1 cellular context compared by ENCODE assay signal in the genomic region with DNA sequence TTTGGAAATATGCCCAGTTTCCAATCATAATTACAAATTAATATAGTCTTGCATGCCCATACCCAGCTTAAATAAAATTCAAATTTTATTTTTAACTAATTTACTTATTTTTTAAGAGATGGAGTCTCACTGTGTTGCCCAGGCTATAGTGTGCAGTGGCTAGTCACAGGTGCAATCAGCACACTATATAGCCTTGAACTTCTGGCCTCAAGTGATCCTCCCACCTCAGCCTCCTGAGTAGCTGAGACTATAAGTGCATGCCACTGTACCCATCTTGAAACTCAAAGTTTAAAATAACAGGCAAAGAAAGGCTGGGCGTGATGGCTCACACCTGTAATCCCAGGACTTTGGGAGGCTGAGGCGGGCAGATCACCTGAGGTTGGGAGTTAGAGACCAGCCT.
TF ChIP-seq lines count a peak whose summit lies in the region.

No MANE protein-coding gene starts in this region.

TF ChIP-seq in HepG2, 621 proteins besides CTCF, POLR2A, EP300 and RAD21:
- TF ChIP-seq RARA (CRISPR knock-in tag; IDR thresholded peaks at IDR 0.05) (peak; percentile 16; the same call in 1 of the 2 replicates), ZNF3 (CRISPR knock-in tag; IDR thresholded peaks at IDR 0.05) (peak; percentile 88), ETV6 (CRISPR knock-in tag; conservative IDR thresholded peaks at IDR 0.05) (no peak), ZNF7 (CRISPR knock-in tag; IDR thresholded peaks at IDR 0.05) (no peak), ZNF121 (CRISPR knock-in tag; IDR thresholded peaks at IDR 0.05) (peak; percentile 94), MXI1 (IDR thresholded peaks at IDR 0.05; ENCODE audit: borderline replicate concordance, low read depth, low read length) (no peak), TAF15 (IDR thresholded peaks at IDR 0.05; ENCODE audit: low read depth, low read length, poor library complexity, severe bottlenecking) (no peak), ZNF879 (CRISPR knock-in tag; IDR thresholded peaks at IDR 0.05) (no peak), HES4 (CRISPR knock-in tag; IDR thresholded peaks at IDR 0.05; ENCODE audit: borderline replicate concordance) (no peak)
- TF ChIP-seq, protein P1, sequence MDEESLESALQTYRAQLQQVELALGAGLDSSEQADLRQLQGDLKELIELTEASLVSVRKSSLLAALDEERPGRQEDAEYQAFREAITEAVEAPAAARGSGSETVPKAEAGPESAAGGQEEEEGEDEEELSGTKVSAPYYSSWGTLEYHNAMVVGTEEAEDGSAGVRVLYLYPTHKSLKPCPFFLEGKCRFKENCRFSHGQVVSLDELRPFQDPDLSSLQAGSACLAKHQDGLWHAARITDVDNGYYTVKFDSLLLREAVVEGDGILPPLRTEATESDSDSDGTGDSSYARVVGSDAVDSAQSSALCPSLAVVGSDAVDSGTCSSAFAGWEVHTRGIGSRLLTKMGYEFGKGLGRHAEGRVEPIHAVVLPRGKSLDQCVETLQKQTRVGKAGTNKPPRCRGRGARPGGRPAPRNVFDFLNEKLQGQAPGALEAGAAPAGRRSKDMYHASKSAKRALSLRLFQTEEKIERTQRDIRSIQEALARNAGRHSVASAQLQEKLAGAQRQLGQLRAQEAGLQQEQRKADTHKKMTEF (CRISPR knock-in tag; IDR thresholded peaks at IDR 0.05) = 0 out of 2 replicates have a peak, but pooled peaks have one; percentile 15
- TF ChIP-seq, protein P2, sequence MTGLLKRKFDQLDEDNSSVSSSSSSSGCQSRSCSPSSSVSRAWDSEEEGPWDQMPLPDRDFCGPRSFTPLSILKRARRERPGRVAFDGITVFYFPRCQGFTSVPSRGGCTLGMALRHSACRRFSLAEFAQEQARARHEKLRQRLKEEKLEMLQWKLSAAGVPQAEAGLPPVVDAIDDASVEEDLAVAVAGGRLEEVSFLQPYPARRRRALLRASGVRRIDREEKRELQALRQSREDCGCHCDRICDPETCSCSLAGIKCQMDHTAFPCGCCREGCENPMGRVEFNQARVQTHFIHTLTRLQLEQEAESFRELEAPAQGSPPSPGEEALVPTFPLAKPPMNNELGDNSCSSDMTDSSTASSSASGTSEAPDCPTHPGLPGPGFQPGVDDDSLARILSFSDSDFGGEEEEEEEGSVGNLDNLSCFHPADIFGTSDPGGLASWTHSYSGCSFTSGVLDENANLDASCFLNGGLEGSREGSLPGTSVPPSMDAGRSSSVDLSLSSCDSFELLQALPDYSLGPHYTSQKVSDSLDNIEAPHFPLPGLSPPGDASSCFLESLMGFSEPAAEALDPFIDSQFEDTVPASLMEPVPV (CRISPR knock-in tag; IDR thresholded peaks at IDR 0.05) = no peak
- TF ChIP-seq, protein P3, sequence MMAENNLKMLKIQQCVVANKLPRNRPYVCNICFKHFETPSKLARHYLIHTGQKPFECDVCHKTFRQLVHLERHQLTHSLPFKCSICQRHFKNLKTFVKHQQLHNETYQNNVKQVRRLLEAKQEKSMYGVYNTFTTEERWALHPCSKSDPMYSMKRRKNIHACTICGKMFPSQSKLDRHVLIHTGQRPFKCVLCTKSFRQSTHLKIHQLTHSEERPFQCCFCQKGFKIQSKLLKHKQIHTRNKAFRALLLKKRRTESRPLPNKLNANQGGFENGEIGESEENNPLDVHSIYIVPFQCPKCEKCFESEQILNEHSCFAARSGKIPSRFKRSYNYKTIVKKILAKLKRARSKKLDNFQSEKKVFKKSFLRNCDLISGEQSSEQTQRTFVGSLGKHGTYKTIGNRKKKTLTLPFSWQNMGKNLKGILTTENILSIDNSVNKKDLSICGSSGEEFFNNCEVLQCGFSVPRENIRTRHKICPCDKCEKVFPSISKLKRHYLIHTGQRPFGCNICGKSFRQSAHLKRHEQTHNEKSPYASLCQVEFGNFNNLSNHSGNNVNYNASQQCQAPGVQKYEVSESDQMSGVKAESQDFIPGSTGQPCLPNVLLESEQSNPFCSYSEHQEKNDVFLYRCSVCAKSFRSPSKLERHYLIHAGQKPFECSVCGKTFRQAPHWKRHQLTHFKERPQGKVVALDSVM (CRISPR knock-in tag; IDR thresholded peaks at IDR 0.05) = peak; percentile 95
- TF ChIP-seq, protein P4, sequence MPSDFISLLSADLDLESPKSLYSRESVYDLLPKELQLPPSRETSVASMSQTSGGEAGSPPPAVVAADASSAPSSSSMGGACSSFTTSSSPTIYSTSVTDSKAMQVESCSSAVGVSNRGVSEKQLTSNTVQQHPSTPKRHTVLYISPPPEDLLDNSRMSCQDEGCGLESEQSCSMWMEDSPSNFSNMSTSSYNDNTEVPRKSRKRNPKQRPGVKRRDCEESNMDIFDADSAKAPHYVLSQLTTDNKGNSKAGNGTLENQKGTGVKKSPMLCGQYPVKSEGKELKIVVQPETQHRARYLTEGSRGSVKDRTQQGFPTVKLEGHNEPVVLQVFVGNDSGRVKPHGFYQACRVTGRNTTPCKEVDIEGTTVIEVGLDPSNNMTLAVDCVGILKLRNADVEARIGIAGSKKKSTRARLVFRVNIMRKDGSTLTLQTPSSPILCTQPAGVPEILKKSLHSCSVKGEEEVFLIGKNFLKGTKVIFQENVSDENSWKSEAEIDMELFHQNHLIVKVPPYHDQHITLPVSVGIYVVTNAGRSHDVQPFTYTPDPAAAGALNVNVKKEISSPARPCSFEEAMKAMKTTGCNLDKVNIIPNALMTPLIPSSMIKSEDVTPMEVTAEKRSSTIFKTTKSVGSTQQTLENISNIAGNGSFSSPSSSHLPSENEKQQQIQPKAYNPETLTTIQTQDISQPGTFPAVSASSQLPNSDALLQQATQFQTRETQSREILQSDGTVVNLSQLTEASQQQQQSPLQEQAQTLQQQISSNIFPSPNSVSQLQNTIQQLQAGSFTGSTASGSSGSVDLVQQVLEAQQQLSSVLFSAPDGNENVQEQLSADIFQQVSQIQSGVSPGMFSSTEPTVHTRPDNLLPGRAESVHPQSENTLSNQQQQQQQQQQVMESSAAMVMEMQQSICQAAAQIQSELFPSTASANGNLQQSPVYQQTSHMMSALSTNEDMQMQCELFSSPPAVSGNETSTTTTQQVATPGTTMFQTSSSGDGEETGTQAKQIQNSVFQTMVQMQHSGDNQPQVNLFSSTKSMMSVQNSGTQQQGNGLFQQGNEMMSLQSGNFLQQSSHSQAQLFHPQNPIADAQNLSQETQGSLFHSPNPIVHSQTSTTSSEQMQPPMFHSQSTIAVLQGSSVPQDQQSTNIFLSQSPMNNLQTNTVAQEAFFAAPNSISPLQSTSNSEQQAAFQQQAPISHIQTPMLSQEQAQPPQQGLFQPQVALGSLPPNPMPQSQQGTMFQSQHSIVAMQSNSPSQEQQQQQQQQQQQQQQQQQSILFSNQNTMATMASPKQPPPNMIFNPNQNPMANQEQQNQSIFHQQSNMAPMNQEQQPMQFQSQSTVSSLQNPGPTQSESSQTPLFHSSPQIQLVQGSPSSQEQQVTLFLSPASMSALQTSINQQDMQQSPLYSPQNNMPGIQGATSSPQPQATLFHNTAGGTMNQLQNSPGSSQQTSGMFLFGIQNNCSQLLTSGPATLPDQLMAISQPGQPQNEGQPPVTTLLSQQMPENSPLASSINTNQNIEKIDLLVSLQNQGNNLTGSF (CRISPR knock-in tag; IDR thresholded peaks at IDR 0.05) = no peak
TF ChIP-seq in HepG2: peak in this region for 5.
